In the genomic region with DNA sequence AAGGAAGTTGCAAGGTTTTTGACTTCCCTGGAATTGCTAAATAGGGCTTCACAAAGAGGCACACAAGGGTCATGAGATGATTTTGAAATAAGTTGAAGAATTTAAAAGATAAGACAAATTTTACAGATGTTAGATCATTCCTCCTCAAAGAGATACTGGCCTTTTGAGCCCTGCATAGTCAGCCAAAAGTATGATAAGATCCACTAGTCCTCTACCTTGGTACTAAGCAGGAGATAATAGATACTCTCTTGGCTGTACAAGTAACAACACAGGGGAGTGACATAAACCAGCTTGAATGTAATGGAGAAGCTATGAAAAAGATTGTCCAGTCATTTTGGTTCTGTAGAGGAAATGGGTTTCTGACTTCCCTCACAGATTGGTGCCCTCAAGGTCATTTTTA, we compare ENCODE assay signal across 24 cellular contexts.
"Had no signal": no experiment of that assay in that cellular context is flagged by ENCODE, and none has a peak within 500 bp of the region (broad histone marks: within the 10 kb centered on the region; RNA-seq: fewer than 3 reads in every experiment).

No MANE protein-coding gene starts in this region.

- H3K4me3 ChIP-seq: breast epithelium, esophagus muscularis mucosa, lower lobe of right lung, mucosa of descending colon, ovary, prostate gland, skin epidermis, upper lobe of left lung had no signal

- H3K9me3 ChIP-seq: breast epithelium, esophagus muscularis mucosa, lower lobe of right lung, mucosa of descending colon, ovary, prostate gland, upper lobe of left lung had no signal

- ATAC-seq: activated CD4-positive, alpha-beta T cell treated with anti-CD3 and anti-CD28 coated beads for 36 hours; activated CD8-positive, alpha-beta memory T cell treated with anti-CD3 and anti-CD28 coated beads, Interleukin-2, amount 10 ng/mL, durations not matched to agents 7 days and 5 days; activated CD8-positive, alpha-beta T cell treated with anti-CD3 and anti-CD28 coated beads, Interleukin-2, amount 10 ng/mL, durations not matched to agents 7 days and 5 days; activated naive CD4-positive, alpha-beta T cell treated with anti-CD3 and anti-CD28 coated beads, Interleukin-2, amount 50 U/mL, for 72 hours; foreskin keratinocyte; left lobe of liver; lower lobe of right lung; mucosa of descending colon; sciatic nerve had no signal

- H3K27me3 ChIP-seq: breast epithelium, esophagus muscularis mucosa, foreskin keratinocyte, ovary, upper lobe of left lung had no signal

- H3K4me1 ChIP-seq: breast epithelium, esophagus muscularis mucosa, foreskin keratinocyte, prostate gland had no signal

- DNase-seq: activated CD4-positive, alpha-beta T cell treated with anti-CD3 and anti-CD28 coated beads for 36 hours; activated CD4-positive, CD25-positive, alpha-beta regulatory T cell; activated CD8-positive, alpha-beta memory T cell treated with anti-CD3 and anti-CD28 coated beads, Interleukin-2, amount 10 ng/mL, durations not matched to agents 7 days and 5 days; activated CD8-positive, alpha-beta T cell treated with anti-CD3 and anti-CD28 coated beads, Interleukin-2, amount 10 ng/mL, durations not matched to agents 7 days and 5 days; activated naive CD4-positive, alpha-beta T cell; activated T-cell treated with anti-CD3 and anti-CD28 coated beads, Interleukin-2, amount 50 U/mL, for 48 hours; central memory CD4-positive, alpha-beta T cell; effector CD4-positive, alpha-beta T cell; foreskin keratinocyte; kidney glomerular epithelial cell; mucosa of descending colon; ovary; retina; stimulated activated CD4-positive, alpha-beta T cell treated with anti-CD3 and anti-CD28 coated beads, Interleukin-12 subunit alpha, Interleukin-12 subunit beta, amount 100 ng/mL, for 4 hours; stimulated activated CD4-positive, alpha-beta T cell treated with anti-CD3 and anti-CD28 coated beads, Interleukin-4, amount 100 ng/mL, for 1 hour had no signal

- H3K36me3 ChIP-seq: breast epithelium, esophagus muscularis mucosa, lower lobe of right lung, ovary, prostate gland, upper lobe of left lung had no signal

- H3K27ac ChIP-seq: breast epithelium, esophagus muscularis mucosa, foreskin keratinocyte, lower lobe of right lung, ovary, prostate gland, skin epidermis, upper lobe of left lung had no signal
